8 cellular contexts compared by ENCODE assay signal in the genomic region with DNA sequence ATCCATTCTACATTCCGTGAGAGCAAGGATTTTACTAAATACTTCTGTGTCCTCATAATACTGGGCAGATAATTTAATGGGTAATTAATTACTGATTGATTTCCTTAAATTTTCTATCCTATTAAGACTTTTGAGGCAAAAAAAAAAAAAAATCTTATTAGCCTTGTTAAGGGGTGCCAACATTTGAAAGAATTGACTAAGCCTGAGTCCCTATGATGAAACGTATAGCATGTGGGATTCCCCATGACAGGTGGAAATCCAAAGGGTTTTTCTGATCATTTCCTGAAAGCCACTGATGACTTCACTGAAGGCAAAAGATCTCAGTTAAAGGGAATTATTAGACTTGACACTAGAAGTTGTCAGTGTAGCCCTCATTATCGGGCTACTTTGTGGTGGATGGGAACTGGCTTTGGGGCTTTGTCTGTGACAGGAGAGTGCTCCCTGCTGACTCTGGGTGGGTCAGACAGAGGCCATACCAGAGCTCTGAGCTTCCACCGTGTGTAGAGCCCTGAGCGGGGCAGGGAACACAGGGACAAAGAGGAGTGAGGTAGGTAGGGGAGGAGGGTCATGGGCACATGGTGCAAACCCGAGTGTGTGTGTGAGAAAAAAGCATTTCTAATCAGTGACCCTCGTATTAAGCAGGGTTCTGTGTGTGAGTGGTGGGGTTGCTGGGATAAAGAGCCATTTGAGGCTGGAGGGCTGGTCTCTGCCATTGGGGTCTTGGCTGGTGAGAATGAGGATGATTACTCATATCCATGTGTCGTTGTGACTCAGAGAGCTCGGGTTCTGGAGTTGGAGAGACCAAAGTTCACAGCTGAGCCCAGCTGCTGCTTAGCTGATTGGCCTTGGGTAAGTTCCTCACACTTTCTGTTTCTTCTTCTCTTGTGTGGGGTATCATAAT.
DNase-seq lines count a peak whose midpoint lies in the region; ATAC-seq and TF ChIP-seq lines count a peak whose summit lies in the region.

No MANE protein-coding gene starts in this region.

- H3K27me3 ChIP-seq in kidney epithelial cell (ENCODE audit: control insufficient read depth, insufficient read depth, low read length), result no peaks in the 10 kb centered on the region

- 76 to 78% methylated on average over 9 of the region's 9 CpGs for WGBS in lower leg skin, 2 donors

- intact Hi-C loops in lower leg skin (cut with DNase I; ENCODE audit: low total_unique reads), result no loop called here

- ATAC-seq in GM18858 (IDR thresholded peaks at IDR 0.05; ENCODE audit: unreplicated experiment), result peak; percentile 87

- DNase-seq in H4 (ENCODE audit: low spot score) (peak; percentile 28), MV-4-11 (lab: John Stamatoyannopoulos, UW) (peak; percentile 82), kidney epithelial cell (ENCODE audit: low read depth) (peak; percentile 21), UCSD-AML1 (lab: John Stamatoyannopoulos, UW; ENCODE audit: unreplicated experiment) (no peak), CD1c-positive myeloid dendritic cell (ENCODE audit: extremely low spot score) (no peak), NCI-H510A treated with DMSO at 0.1 percent for 48 hours (lab: John Stamatoyannopoulos, UW) (no peak), lower leg skin (ENCODE audit: low spot score in 2 of 2) (no peak)

- no peaks in the 10 kb centered on the region for H3K36me3 ChIP-seq in kidney epithelial cell (ENCODE audit: control insufficient read depth, insufficient read depth, low read length)

- no peak overlapping the region for H3K4me3 ChIP-seq in kidney epithelial cell (ENCODE audit: low read depth, low read length)
- no peak overlapping the region for H3K4me3 ChIP-seq in lower leg skin (ENCODE audit: low read depth, poor library complexity, severe bottlenecking)

- TF ChIP-seq CTCF in kidney epithelial cell (IDR thresholded peaks at IDR 0.05; ENCODE audit: insufficient read depth, low read length, poor library complexity, severe bottlenecking), result no peak
- TF ChIP-seq CTCF in lower leg skin (IDR thresholded peaks at IDR 0.05), result no peak

- TF ChIP-seq POLR2A in lower leg skin (IDR thresholded peaks at IDR 0.05), result no peak

Comparison
In these comparisons a context has a peak if more than half of its experiments do, and no peak if none do; other contexts are left out.
1. DNase-seq: peak in H4 (single experiment), MV-4-11 (single experiment) and kidney epithelial cell (single experiment); none in UCSD-AML1 (single experiment), CD1c-positive myeloid dendritic cell (single experiment), NCI-H510A treated with DMSO at 0.1 percent for 48 hours (single experiment) and lower leg skin (0 of 2).